ENCODE assay signal across 8 cellular contexts in genomic region chrX:149540621-149541520, GRCh38. TPM values are rescaled to one million over a fixed set of nuclear protein-coding genes. Genes with fewer than 3 reads are reported as not detected.
DNase-seq lines count a peak whose midpoint lies in the region; ATAC-seq and TF ChIP-seq lines count a peak whose summit lies in the region.

TSS of gene EOLA1 (plus strand) at chrX:149541012. CDS start at chrX:149545631, 4,619 bp downstream.

- TF ChIP-seq CTCF in PC-9 (conservative IDR thresholded peaks at IDR 0.05): no peak; the same call in 1 of the 2 replicates

- TF ChIP-seq RAD21 in Ishikawa (IDR thresholded peaks at IDR 0.05; ENCODE audit: low read depth): no peak

- peak within 1 kb of the TSS; percentile 72 for H3K27ac ChIP-seq in PC-9
- H3K27ac ChIP-seq in esophagus (ENCODE audit: low read depth in 2 of 2, low read length in 1 of 2): peak within 1 kb of the TSS; percentile 92 to 97
- H3K27ac ChIP-seq in muscle layer of duodenum (ENCODE audit: low read length): peak within 1 kb of the TSS; percentile 92

- 0 to 28% methylated on average over 70 to 71 of the region's 71 CpGs for WGBS in esophagus, 2 donors

- POLR2A ChIA-PET in PC-9 (lab: Charles Lee; ENCODE audit: unreplicated experiment): interaction anchor here (0.5 to 2.1 kb wide), 16 partner anchors 15 to 1449 kb away, joined by 3 to 104 read pairs (median 6); partner anchors contain the start of genes EOLA2 and IDS

- intact Hi-C loops in PC-9 (cut with micrococcal nuclease; ENCODE audit: unreplicated experiment): loop anchor here (1.0 to 10.0 kb wide), 3 partner anchors 30 to 1154 kb away; partner anchors contain the start of genes MTM1 and MTMR1

- no peaks in the 10 kb centered on the region for H3K9me3 ChIP-seq in PC-9 (ENCODE audit: insufficient read depth, low read depth)
- no peaks in the 10 kb centered on the region for H3K9me3 ChIP-seq in esophagus (ENCODE audit: control insufficient read depth in 2 of 2, insufficient read depth in 1 of 2, low read depth in 1 of 2, low read length in 1 of 2)
- H3K9me3 ChIP-seq in muscle layer of duodenum (ENCODE audit: control insufficient read depth in 1 of 2, low read length in 2 of 2): no peaks in the 10 kb centered on the region

- CTCF ChIA-PET in PC-9 (lab: Charles Lee): interaction anchor here (1.9 to 2.3 kb wide), 2 partner anchors 29 to 399 kb away, joined by 13 to 23 read pairs; no protein-coding TSS in a partner anchor

- TF ChIP-seq EP300 in Ishikawa (IDR thresholded peaks at IDR 0.05; ENCODE audit: borderline replicate concordance): no peak

- H3K27me3 ChIP-seq in PC-9 (ENCODE audit: insufficient read depth, low read depth): no peaks in the 10 kb centered on the region
- no peaks in the 10 kb centered on the region for H3K27me3 ChIP-seq in esophagus (ENCODE audit: control insufficient read depth in 1 of 2, insufficient read depth in 2 of 2, low read length in 2 of 2)
- H3K27me3 ChIP-seq in muscle layer of duodenum (ENCODE audit: low read depth, low read length): no peaks in the 10 kb centered on the region

- H3F3A ChIP-seq in PC-9 (ENCODE audit: insufficient read depth, low read depth): peaks cover 6% of the 10 kb centered on the region; the same call in 1 of the 2 replicates

- no peaks in the 10 kb centered on the region for H4K20me1 ChIP-seq in PC-9 (ENCODE audit: insufficient read depth)

- H3K4me2 ChIP-seq in PC-9: peak within 1 kb of the TSS; percentile 91

- H3K4me3 ChIP-seq in PC-9 (peak within 1 kb of the TSS; percentile 81), esophagus (ENCODE audit: low read depth in 1 of 2, low read length in 2 of 2) (peak within 1 kb of the TSS; percentile 53 to 79), muscle layer of duodenum (ENCODE audit: low read depth in 1 of 2, low read length in 2 of 2) (peak within 1 kb of the TSS; percentile 56 to 73)

- peak; percentile 75 for ATAC-seq in GM21619 (IDR thresholded peaks at IDR 0.05; ENCODE audit: unreplicated experiment)

- H3K79me2 ChIP-seq in PC-9 (ENCODE audit: low read depth): peaks cover 8% of the 10 kb centered on the region

- TSS peak; percentile 56 for BruUV-seq in PC-9 (replicated peaks; lab: Mats Ljungman, UMichigan)

- peaks cover 8% of the 10 kb centered on the region for H3K4me1 ChIP-seq in PC-9 (replicated peaks; ENCODE audit: insufficient read depth)
- H3K4me1 ChIP-seq in esophagus (ENCODE audit: control insufficient read depth in 2 of 2, insufficient read depth in 2 of 2, low read length in 1 of 2): peaks cover 2 to 6% of the 10 kb centered on the region in 2 donors
- H3K4me1 ChIP-seq in muscle layer of duodenum (ENCODE audit: control insufficient read depth in 1 of 2, insufficient read depth in 2 of 2, low read length in 2 of 2): peaks cover 0 to 5% of the 10 kb centered on the region in 2 donors

- DNase-seq in DMS153 (lab: John Stamatoyannopoulos, UW) (peak; percentile 98), PC-9 (peak; percentile 92 to 98)
- DNase-seq in activated T-cell treated with anti-CD3 and anti-CD28 coated beads, Interleukin-2, amount 50 U/mL, for 1 hour: peak; percentile 88
- DNase-seq in stimulated activated CD8-positive, alpha-beta memory T cell treated with anti-CD3 and anti-CD28 coated beads, Interleukin-7, amount 100 ng/mL, for 24 hours (ENCODE audit: low read depth): peak; percentile 67

- no peaks in the 10 kb centered on the region for H3K36me3 ChIP-seq in PC-9 (ENCODE audit: low read depth)
- H3K36me3 ChIP-seq in esophagus (ENCODE audit: control insufficient read depth in 2 of 2, insufficient read depth in 2 of 2, low read length in 1 of 2): no peaks in the 10 kb centered on the region
- no peaks in the 10 kb centered on the region for H3K36me3 ChIP-seq in muscle layer of duodenum (ENCODE audit: control insufficient read depth in 1 of 2, insufficient read depth in 2 of 2, low read length in 2 of 2)

- no peaks in the 10 kb centered on the region for H3K9me2 ChIP-seq in PC-9 (ENCODE audit: insufficient read depth)

- peak within 1 kb of the TSS; percentile 89 for H2AFZ ChIP-seq in PC-9

TF ChIP-seq in Ishikawa, 13 proteins besides CTCF, POLR2A, EP300 and RAD21:
- no peak for TF ChIP-seq YY1 (IDR thresholded peaks at IDR 0.05; ENCODE audit: low read depth)
- TF ChIP-seq TEAD4 (IDR thresholded peaks at IDR 0.05): no peak
- TF ChIP-seq CREB1 (IDR thresholded peaks at IDR 0.05; ENCODE audit: low read depth): peak; percentile 69
- no peak for TF ChIP-seq TAF1 (IDR thresholded peaks at IDR 0.05; ENCODE audit: low read depth)
- no peak for TF ChIP-seq CEBPB (IDR thresholded peaks at IDR 0.05)
- TF ChIP-seq NFIC (IDR thresholded peaks at IDR 0.05): no peak
- TF ChIP-seq FOXM1 (IDR thresholded peaks at IDR 0.05; ENCODE audit: borderline replicate concordance, low read depth): no peak
- TF ChIP-seq REST (IDR thresholded peaks at IDR 0.05; ENCODE audit: low read depth): no peak
- no peak for TF ChIP-seq TCF12 (IDR thresholded peaks at IDR 0.05; ENCODE audit: low read depth)
- TF ChIP-seq EGR1 (IDR thresholded peaks at IDR 0.05): peak; percentile 62
- TF ChIP-seq MAX (IDR thresholded peaks at IDR 0.05): peak; percentile 51; the same call in 1 of the 2 replicates
- no peak for TF ChIP-seq ZBTB7A (IDR thresholded peaks at IDR 0.05; ENCODE audit: low read depth)
- TF ChIP-seq USF1 (IDR thresholded peaks at IDR 0.05): no peak

RNA-seq across cellular contexts. Expression of gene EOLA1, which starts in this region (rescaled TPM):
- total RNA-seq in PC-9 (2021): 24.3 and 25.1 TPM in 2 replicates
- polyA plus RNA-seq in esophagus: 10 to 100 TPM; 11.1 to 13.0 TPM

Comparison
In these comparisons a context has a peak if more than half of its experiments do, and no peak if none do; other contexts are left out.
1. Peak in every context shown above with its lines: DNase-seq, ATAC-seq, H3K4me3 ChIP-seq and H3K27ac ChIP-seq.